16 cellular contexts compared by ENCODE assay signal in genomic region chr10:15426558-15426957, GRCh38.
"Had no signal": no experiment of that assay in that cellular context is flagged by ENCODE, and none has a peak within 500 bp of the region (broad histone marks: within the 10 kb centered on the region; RNA-seq: fewer than 3 reads in every experiment).

No MANE protein-coding gene starts in this region.

- H3K27ac ChIP-seq: cardiac muscle cell, epithelial cell of prostate, heart right ventricle, tibial nerve, uterus, VCaP had no signal

- DNase-seq: activated CD4-positive, alpha-beta T cell treated with anti-CD3 and anti-CD28 coated beads for 1 hour; activated CD4-positive, alpha-beta T cell treated with anti-CD3 and anti-CD28 coated beads, Interleukin-2, amount 50 U/mL, for 4 hours; activated naive CD4-positive, alpha-beta T cell treated with anti-CD3 and anti-CD28 coated beads for 36 hours; activated T-cell treated with anti-CD3 and anti-CD28 coated beads for 4 hours; heart right ventricle; mesendoderm; nucleus accumbens; stimulated activated CD4-positive, alpha-beta T cell treated with anti-CD3 and anti-CD28 coated beads, Interleukin-4, amount 100 ng/mL, for 1 hour; stimulated activated naive CD4-positive, alpha-beta T cell; uterus had no signal

- H3K9me3 ChIP-seq: tibial nerve, uterus had no signal

- H3K36me3 ChIP-seq: cardiac muscle cell, heart right ventricle, tibial nerve, uterus had no signal

- H3K27me3 ChIP-seq: cardiac muscle cell, heart right ventricle, uterus had no signal

- FAIRE-seq: frontal cortex had no signal

- H3K4me3 ChIP-seq: cardiac muscle cell, heart right ventricle, tibial nerve, uterus had no signal

- ATAC-seq: heart right ventricle; natural killer cell treated with Interleukin-12 subunit alpha and Interleukin-12 subunit beta and Interleukin-15 and Interleukin-18, amount 100 ng/mL, for 72 hours had no signal

- H3K4me1 ChIP-seq: heart right ventricle, tibial nerve, uterus had no signal
